ENCODE assay signal across 23 cellular contexts in the genomic region with DNA sequence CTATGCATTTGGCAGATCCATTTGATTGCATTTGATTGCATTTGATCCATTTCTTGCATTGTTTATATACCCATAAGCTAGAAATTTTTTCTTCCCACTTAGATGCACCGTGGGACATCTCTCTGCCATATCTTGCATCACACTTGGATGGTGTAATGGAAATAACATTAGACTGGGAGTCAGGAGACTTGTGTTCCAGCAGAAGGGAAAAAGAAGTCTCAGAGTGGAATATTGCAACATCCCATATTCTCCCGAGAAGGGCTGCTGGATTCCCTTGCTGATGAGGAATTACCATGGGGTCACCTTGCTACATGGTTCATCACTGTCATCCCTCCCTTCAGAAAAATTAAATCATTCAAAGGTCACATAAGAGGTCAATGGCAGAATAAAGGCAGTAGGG.
DNase-seq lines count a peak whose midpoint lies in the region; ATAC-seq and TF ChIP-seq lines count a peak whose summit lies in the region.
"Had no signal": no experiment of that assay in that cellular context is flagged by ENCODE, and none has a peak within 500 bp of the region (broad histone marks: within the 10 kb centered on the region; RNA-seq: fewer than 3 reads in every experiment).

No MANE protein-coding gene starts in this region.

- peak overlapping the region in 8 of 11 experiments; percentile 62 to 91 (median 76); a peak in 13 of 22 replicates for H3K4me2 ChIP-seq in BLaER1 treated with 17β-estradiol and CSF1 and Interleukin-3, amounts not matched to agents 10 nM and 100 nM

- peaks cover 0 to 10% (median 7%) of the 10 kb centered on the region in 3 donors for H3K27me3 Mint-ChIP-seq in CD14-positive monocyte (ENCODE audit: low read depth in 3 of 3)

- H3K27me3 ChIP-seq in BLaER1 treated with 17β-estradiol and CSF1 and Interleukin-3, amounts not matched to agents 10 nM and 100 nM: no peaks in the 10 kb centered on the region; a peak in 1 of 22 replicates
- H3K27me3 ChIP-seq: SJCRH30 had no signal

- no peaks in the 10 kb centered on the region for H4K20me1 ChIP-seq in BLaER1 treated with 17β-estradiol and CSF1 and Interleukin-3, amounts not matched to agents 10 nM and 100 nM

- no peak overlapping the region for H3K4me3 Mint-ChIP-seq in CD14-positive monocyte
- H3K4me3 Mint-ChIP-seq: CD8-positive, alpha-beta memory T cell had no signal

- H3K4me1 ChIP-seq in BLaER1 treated with 17β-estradiol and CSF1 and Interleukin-3, amounts not matched to agents 10 nM and 100 nM: peaks cover 7 to 50% (median 41%) of the 10 kb centered on the region in 10 experiments; a peak in 18 of 20 replicates
- H3K4me1 ChIP-seq: SJCRH30 had no signal

- no peaks in the 10 kb centered on the region for H3K36me3 ChIP-seq in BLaER1 treated with 17β-estradiol and CSF1 and Interleukin-3, amounts not matched to agents 10 nM and 100 nM
- H3K36me3 ChIP-seq: SJCRH30 had no signal

- intact Hi-C loops in Right ventricle myocardium inferior (cut with DNase I): no loop called here
- intact Hi-C loops in left cardiac atrium (cut with DNase I): no loop called here
- intact Hi-C loops in sciatic nerve (cut with DNase I): no loop called here
- intact Hi-C loops in CD14-positive monocyte (cut with micrococcal nuclease): no loop called here

- DNase-seq in Right ventricle myocardium inferior (ENCODE audit: missing footprints): no peak
- no peak for DNase-seq in left cardiac atrium
- peak; percentile 70 for DNase-seq in fibroblast of mammary gland (ENCODE audit: low read depth)
- DNase-seq in sciatic nerve (ENCODE audit: low spot score): no peak
- no peak for DNase-seq in C1 segment of cervical spinal cord (lab: John Stamatoyannopoulos, UW)
- DNase-seq in CD14-positive monocyte (ENCODE audit: low spot score): no peak
- DNase-seq: 8988T; CD8-positive, alpha-beta memory T cell; DMS 273 treated with DMSO at 0.1 percent for 48 hours; DMS79; EL; GDM1; KBM-7; MM.1S; NCI-H2029; NCI-H446; NCI-H524 treated with DMSO at 0.1 percent for 48 hours; NCI-H774; SJCRH30 had no signal

- TF ChIP-seq CTCF in fibroblast of mammary gland (conservative IDR thresholded peaks at IDR 0.05; ENCODE audit: control insufficient read depth, insufficient read depth, low read depth, low read length): no peak
- TF ChIP-seq CTCF in CD14-positive monocyte (IDR thresholded peaks at IDR 0.05): no peak

- H3K9me3 ChIP-seq in BLaER1 treated with 17β-estradiol and CSF1 and Interleukin-3, amounts not matched to agents 10 nM and 100 nM (replicated peaks in 1 of 11): peaks cover 0 to 27% (median 13%) of the 10 kb centered on the region in 11 experiments; a peak in 10 of 22 replicates
- H3K9me3 ChIP-seq: SJCRH30 had no signal

- H3K27ac ChIP-seq in BLaER1 treated with 17β-estradiol and CSF1 and Interleukin-3, amounts not matched to agents 10 nM and 100 nM: no peak overlapping the region
- H3K27ac ChIP-seq: C4-2B, SJCRH30 had no signal

- H3K4me3 ChIP-seq in BLaER1 treated with 17β-estradiol and CSF1 and Interleukin-3, amounts not matched to agents 10 nM and 100 nM: no peak overlapping the region
- H3K4me3 ChIP-seq in fibroblast of mammary gland (ENCODE audit: control insufficient read depth, low read depth, low read length): no peak overlapping the region
- H3K4me3 ChIP-seq: GM12878, SJCRH30 had no signal

- H3K4me1 Mint-ChIP-seq in CD14-positive monocyte: no peaks in the 10 kb centered on the region
- H3K4me1 Mint-ChIP-seq: CD8-positive, alpha-beta memory T cell had no signal

- no peak overlapping the region for H3K27ac Mint-ChIP-seq in CD14-positive monocyte
- H3K27ac Mint-ChIP-seq: CD8-positive, alpha-beta memory T cell had no signal

- no peak overlapping the region for H3K9ac ChIP-seq in BLaER1 treated with 17β-estradiol and CSF1 and Interleukin-3, amounts not matched to agents 10 nM and 100 nM

- H3K36me3 Mint-ChIP-seq in CD14-positive monocyte: no peaks in the 10 kb centered on the region
- H3K36me3 Mint-ChIP-seq: CD8-positive, alpha-beta memory T cell had no signal

- ATAC-seq in Right ventricle myocardium inferior (peak; percentile 76), left cardiac atrium (no peak), sciatic nerve (peak; percentile 93), GM21737 (IDR thresholded peaks at IDR 0.05; ENCODE audit: unreplicated experiment) (no peak)

- H3K9me3 Mint-ChIP-seq in CD14-positive monocyte: peaks cover 2 to 18% (median 5%) of the 10 kb centered on the region in 7 donors

Comparison
In these comparisons a context has a peak if more than half of its experiments do, and no peak if none do; other contexts are left out.
1. ATAC-seq: peak in Right ventricle myocardium inferior (single experiment) and sciatic nerve (single experiment); none in left cardiac atrium (0 of 2) and GM21737 (single experiment).